Comparison of ENCODE assay signal across 17 cellular contexts in the genomic region with DNA sequence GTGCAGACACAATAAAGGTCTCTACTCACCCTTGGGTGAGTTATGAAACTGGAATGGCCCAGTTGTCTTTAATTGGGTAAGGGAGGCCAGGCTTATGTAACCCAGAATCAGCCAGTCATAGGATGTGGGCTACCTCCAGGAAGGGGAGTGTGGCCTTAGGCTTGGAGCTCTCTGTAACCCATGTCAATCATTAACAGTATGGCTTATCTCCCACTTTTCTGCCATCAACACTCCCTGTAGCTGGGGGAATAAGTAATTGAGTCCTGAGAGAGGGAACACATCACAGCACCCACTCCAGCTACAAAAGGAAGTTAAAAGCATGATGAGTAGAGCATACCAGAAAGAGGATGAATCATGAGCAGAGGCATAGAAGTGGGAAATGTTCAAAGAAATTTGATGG.
DNase-seq lines count a peak whose midpoint lies in the region; ATAC-seq and TF ChIP-seq lines count a peak whose summit lies in the region.
"Had no signal": no experiment of that assay in that cellular context is flagged by ENCODE, and none has a peak within 500 bp of the region (broad histone marks: within the 10 kb centered on the region; RNA-seq: fewer than 3 reads in every experiment).

No MANE protein-coding gene starts in this region.

- no peaks in the 10 kb centered on the region for H3K4me1 Mint-ChIP-seq in activated naive CD8-positive, alpha-beta T cell treated with anti-CD3 and anti-CD28 coated beads, Interleukin-2, amount 50 U/mL, for 24 hours
- H3K4me1 Mint-ChIP-seq in activated naive CD8-positive, alpha-beta T cell treated with anti-CD3 and anti-CD28 coated beads for 36 hours: no peaks in the 10 kb centered on the region
- H3K4me1 Mint-ChIP-seq in stimulated activated naive CD8-positive, alpha-beta T cell treated with anti-CD3 and anti-CD28 coated beads, Interleukin-15, amount 100 ng/mL, for 72 hours: no peaks in the 10 kb centered on the region
- H3K4me1 Mint-ChIP-seq: central memory CD8-positive, alpha-beta T cell had no signal

- no peak overlapping the region for H3K4me3 ChIP-seq in PC-3 (ENCODE audit: low read length)
- H3K4me3 ChIP-seq in fibroblast of pulmonary artery (replicated peaks; ENCODE audit: low read depth, low read length): no peak overlapping the region

- H3K27me3 Mint-ChIP-seq in activated naive CD8-positive, alpha-beta T cell treated with anti-CD3 and anti-CD28 coated beads, Interleukin-2, amount 50 U/mL, for 24 hours: no peaks in the 10 kb centered on the region
- H3K27me3 Mint-ChIP-seq in activated naive CD8-positive, alpha-beta T cell treated with anti-CD3 and anti-CD28 coated beads for 36 hours: no peaks in the 10 kb centered on the region
- no peaks in the 10 kb centered on the region for H3K27me3 Mint-ChIP-seq in stimulated activated naive CD8-positive, alpha-beta T cell treated with anti-CD3 and anti-CD28 coated beads, Interleukin-15, amount 100 ng/mL, for 72 hours

- no peaks in the 10 kb centered on the region for H3K27me3 ChIP-seq in PC-3 (ENCODE audit: low read length)
- H3K27me3 ChIP-seq: BE2C had no signal

- no peaks in the 10 kb centered on the region for H3K36me3 ChIP-seq in PC-3 (ENCODE audit: low read depth, low read length)
- H3K36me3 ChIP-seq: BE2C had no signal

- H2AFZ ChIP-seq in PC-3 (ENCODE audit: low read length): no peak overlapping the region

- no peak for TF ChIP-seq CTCF in PC-3 (conservative IDR thresholded peaks at IDR 0.05; ENCODE audit: low read depth, low read length)
- no peak for TF ChIP-seq CTCF in fibroblast of pulmonary artery (IDR thresholded peaks at IDR 0.05; ENCODE audit: low read length, missing control alignments)

- no peak for DNase-seq in activated naive CD8-positive, alpha-beta T cell treated with anti-CD3 and anti-CD28 coated beads, Interleukin-2, amount 50 U/mL, for 24 hours
- no peak for DNase-seq in activated naive CD8-positive, alpha-beta T cell treated with anti-CD3 and anti-CD28 coated beads for 36 hours
- peak; percentile 53 for DNase-seq in PC-3
- DNase-seq in fibroblast of pulmonary artery (ENCODE audit: low read depth): peak; percentile 18
- no peak for DNase-seq in T-helper 2 cell
- DNase-seq in NCI-H345 (lab: John Stamatoyannopoulos, UW): no peak
- no peak for DNase-seq in activated gamma-delta T cell (lab: John Stamatoyannopoulos, UW)
- no peak for DNase-seq in stimulated activated naive CD8-positive, alpha-beta T cell treated with anti-CD3 and anti-CD28 coated beads, Interleukin-15, amount 100 ng/mL, for 72 hours
- DNase-seq: 8988T; activated effector memory CD4-positive, alpha-beta T cell treated with anti-CD3 and anti-CD28 coated beads, Interleukin-2, amount 50 U/mL, for 16 hours; BE2C; effector CD8-positive, alpha-beta T cell; hippocampal formation; left cardiac atrium; NCI-H1105; NCI-H69 had no signal

- no peak overlapping the region for H3K9ac ChIP-seq in PC-3 (ENCODE audit: low read length)

- H3K4me1 ChIP-seq in PC-3 (ENCODE audit: insufficient read depth, low read length): peaks cover 15% of the 10 kb centered on the region

- peaks cover 26% of the 10 kb centered on the region for H3K9me3 ChIP-seq in PC-3 (ENCODE audit: low read length)

- CTCF ChIA-PET in PC-3 (lab: Charles Lee): no interaction called here

- no peak overlapping the region for H3K27ac Mint-ChIP-seq in activated naive CD8-positive, alpha-beta T cell treated with anti-CD3 and anti-CD28 coated beads, Interleukin-2, amount 50 U/mL, for 24 hours
- H3K27ac Mint-ChIP-seq in activated naive CD8-positive, alpha-beta T cell treated with anti-CD3 and anti-CD28 coated beads for 36 hours: no peak overlapping the region
- no peak overlapping the region for H3K27ac Mint-ChIP-seq in stimulated activated naive CD8-positive, alpha-beta T cell treated with anti-CD3 and anti-CD28 coated beads, Interleukin-15, amount 100 ng/mL, for 72 hours

- H3K9me2 ChIP-seq in PC-3 (replicated peaks; ENCODE audit: low read length): 0 out of 2 replicates have a peak, but pooled peaks cover 4% of the 10 kb centered on the region

- no peak overlapping the region for H3K4me3 Mint-ChIP-seq in activated naive CD8-positive, alpha-beta T cell treated with anti-CD3 and anti-CD28 coated beads, Interleukin-2, amount 50 U/mL, for 24 hours
- no peak overlapping the region for H3K4me3 Mint-ChIP-seq in activated naive CD8-positive, alpha-beta T cell treated with anti-CD3 and anti-CD28 coated beads for 36 hours
- no peak overlapping the region for H3K4me3 Mint-ChIP-seq in stimulated activated naive CD8-positive, alpha-beta T cell treated with anti-CD3 and anti-CD28 coated beads, Interleukin-15, amount 100 ng/mL, for 72 hours
- H3K4me3 Mint-ChIP-seq: central memory CD8-positive, alpha-beta T cell had no signal

- intact Hi-C loops in PC-3 (cut with micrococcal nuclease): no loop called here

- BruUV-seq in PC-3 (replicated peaks; lab: Mats Ljungman, UMichigan): no TSS peak

- H3F3A ChIP-seq in PC-3 (ENCODE audit: low read length, unreplicated experiment): no peaks in the 10 kb centered on the region

- H3K4me2 ChIP-seq in PC-3 (ENCODE audit: low read length): no peak overlapping the region

- POLR2A ChIA-PET in PC-3 (lab: Charles Lee; ENCODE audit: unreplicated experiment): no interaction called here

- H3K36me3 Mint-ChIP-seq in activated naive CD8-positive, alpha-beta T cell treated with anti-CD3 and anti-CD28 coated beads, Interleukin-2, amount 50 U/mL, for 24 hours (ENCODE audit: low read depth): peaks cover 2% of the 10 kb centered on the region
- no peaks in the 10 kb centered on the region for H3K36me3 Mint-ChIP-seq in activated naive CD8-positive, alpha-beta T cell treated with anti-CD3 and anti-CD28 coated beads for 36 hours

- peaks cover 5% of the 10 kb centered on the region for H3K9me3 Mint-ChIP-seq in activated naive CD8-positive, alpha-beta T cell treated with anti-CD3 and anti-CD28 coated beads, Interleukin-2, amount 50 U/mL, for 24 hours
- H3K9me3 Mint-ChIP-seq in activated naive CD8-positive, alpha-beta T cell treated with anti-CD3 and anti-CD28 coated beads for 36 hours: peaks cover 10% of the 10 kb centered on the region
- H3K9me3 Mint-ChIP-seq in stimulated activated naive CD8-positive, alpha-beta T cell treated with anti-CD3 and anti-CD28 coated beads, Interleukin-15, amount 100 ng/mL, for 72 hours: peaks cover 3 to 12% of the 10 kb centered on the region in 2 donors

- ATAC-seq in activated naive CD8-positive, alpha-beta T cell treated with anti-CD3 and anti-CD28 coated beads, Interleukin-2, amount 50 U/mL, for 24 hours: peak; percentile 20
- ATAC-seq in PC-3: no peak; the same call in 1 of the 2 replicates
- no peak for ATAC-seq in stimulated activated naive CD8-positive, alpha-beta T cell treated with anti-CD3 and anti-CD28 coated beads, Interleukin-15, amount 100 ng/mL, for 72 hours
- ATAC-seq: left cardiac atrium had no signal

- H3K79me2 ChIP-seq in PC-3 (ENCODE audit: low read length): no peaks in the 10 kb centered on the region

- no peaks in the 10 kb centered on the region for H4K20me1 ChIP-seq in PC-3 (ENCODE audit: low read length)

- peak overlapping the region; percentile 8; the same call in 1 of the 2 replicates for H3K27ac ChIP-seq in PC-3 (ENCODE audit: low read length)

Comparison
In these comparisons a context has a peak if more than half of its experiments do, and no peak if none do; other contexts are left out.
1. DNase-seq: peak in PC-3 (single experiment) and fibroblast of pulmonary artery (single experiment); none in activated naive CD8-positive, alpha-beta T cell treated with anti-CD3 and anti-CD28 coated beads, Interleukin-2, amount 50 U/mL, for 24 hours (single experiment), activated naive CD8-positive, alpha-beta T cell treated with anti-CD3 and anti-CD28 coated beads for 36 hours (single experiment), T-helper 2 cell (0 of 5), NCI-H345 (single experiment), activated gamma-delta T cell (single experiment) and stimulated activated naive CD8-positive, alpha-beta T cell treated with anti-CD3 and anti-CD28 coated beads, Interleukin-15, amount 100 ng/mL, for 72 hours (0 of 2).